ENCODE assay signal across 37 cellular contexts in genomic region chr2:118372876-118373597, GRCh38.
"Had no signal": no experiment of that assay in that cellular context is flagged by ENCODE, and none has a peak within 500 bp of the region (broad histone marks: within the 10 kb centered on the region; RNA-seq: fewer than 3 reads in every experiment).

No MANE protein-coding gene starts in this region.

- DNase-seq: activated CD4-positive, alpha-beta memory T cell treated with anti-CD3 and anti-CD28 coated beads, Interleukin-2, amount 10 ng/mL, durations not matched to agents 7 days and 5 days; activated CD4-positive, alpha-beta T cell treated with anti-CD3 and anti-CD28 coated beads for 1 hour; activated CD4-positive, alpha-beta T cell treated with anti-CD3 and anti-CD28 coated beads for 48 hours; activated CD4-positive, CD25-positive, alpha-beta regulatory T cell; activated CD8-positive, alpha-beta memory T cell treated with anti-CD3 and anti-CD28 coated beads for 24 hours; activated CD8-positive, alpha-beta memory T cell treated with anti-CD3 and anti-CD28 coated beads, Interleukin-2, amount 10 ng/mL, durations not matched to agents 7 days and 5 days; activated CD8-positive, alpha-beta memory T cell treated with anti-CD3 and anti-CD28 coated beads, Interleukin-2, amount 50 U/mL, for 48 hours; activated effector memory CD4-positive, alpha-beta T cell treated with anti-CD3 and anti-CD28 coated beads, Interleukin-2, amount 50 U/mL, for 16 hours; activated naive CD4-positive, alpha-beta T cell; activated naive CD4-positive, alpha-beta T cell treated with anti-CD3 and anti-CD28 coated beads, Interleukin-2, amount 50 U/mL, for 16 hours; activated naive CD8-positive, alpha-beta T cell treated with anti-CD3 and anti-CD28 coated beads for 36 hours; activated T-cell treated with anti-CD3 and anti-CD28 coated beads, Interleukin-2, amount 50 U/mL, for 48 hours; amniotic stem cell; aorta; brain microvascular endothelial cell; central memory CD4-positive, alpha-beta T cell; MG63; MV-4-11; NCI-H1092; NCI-H1436 treated with DMSO at 0.1 percent for 48 hours; NCI-H1694 treated with DMSO at 0.1 percent for 48 hours; NCI-H2029; NCI-H2107; NCI-H2171; NCI-H510A; NCI-H526; NCI-H774; Peyer's patch; RPMI8226; SHP77 treated with DMSO at 0.1 percent for 48 hours; SW 1271; T-helper 1 cell; T-helper 2 cell; T-helper 9 cell had no signal

- ATAC-seq: activated CD8-positive, alpha-beta memory T cell treated with anti-CD3 and anti-CD28 coated beads, Interleukin-2, amount 10 ng/mL, durations not matched to agents 7 days and 5 days; activated T-helper 17 cell treated with anti-CD3 and anti-CD28 coated beads, Interleukin-2, amount 50 U/mL, for 72 hours had no signal

- H3K36me3 ChIP-seq: brain microvascular endothelial cell, MG63, Peyer's patch, SJSA1 had no signal

- H3K27me3 ChIP-seq: brain microvascular endothelial cell, MG63, Peyer's patch, SJSA1 had no signal

- H3K9me3 ChIP-seq: MG63, Peyer's patch, SJSA1 had no signal

- H3K27ac ChIP-seq: brain microvascular endothelial cell, Peyer's patch, SJSA1, VCaP had no signal

- H3K4me1 ChIP-seq: Peyer's patch, SJSA1 had no signal

- H3K4me3 ChIP-seq: MG63, Peyer's patch, SJSA1 had no signal
